2 cellular contexts compared by ENCODE assay signal in genomic region chr22:45516923-45517675, GRCh38.
TF ChIP-seq lines count a peak whose summit lies in the region.

No MANE protein-coding gene starts in this region.

TF ChIP-seq in A549, 52 proteins besides CTCF, POLR2A, EP300 and RAD21 (continued from another document):
- no peak for TF ChIP-seq HMGXB4 (CRISPR knock-in tag; IDR thresholded peaks at IDR 0.05; ENCODE audit: borderline replicate concordance)

TF ChIP-seq in Ishikawa, 13 proteins besides CTCF, POLR2A, EP300 and RAD21 (continued from another document):
- TF ChIP-seq, protein P1, sequence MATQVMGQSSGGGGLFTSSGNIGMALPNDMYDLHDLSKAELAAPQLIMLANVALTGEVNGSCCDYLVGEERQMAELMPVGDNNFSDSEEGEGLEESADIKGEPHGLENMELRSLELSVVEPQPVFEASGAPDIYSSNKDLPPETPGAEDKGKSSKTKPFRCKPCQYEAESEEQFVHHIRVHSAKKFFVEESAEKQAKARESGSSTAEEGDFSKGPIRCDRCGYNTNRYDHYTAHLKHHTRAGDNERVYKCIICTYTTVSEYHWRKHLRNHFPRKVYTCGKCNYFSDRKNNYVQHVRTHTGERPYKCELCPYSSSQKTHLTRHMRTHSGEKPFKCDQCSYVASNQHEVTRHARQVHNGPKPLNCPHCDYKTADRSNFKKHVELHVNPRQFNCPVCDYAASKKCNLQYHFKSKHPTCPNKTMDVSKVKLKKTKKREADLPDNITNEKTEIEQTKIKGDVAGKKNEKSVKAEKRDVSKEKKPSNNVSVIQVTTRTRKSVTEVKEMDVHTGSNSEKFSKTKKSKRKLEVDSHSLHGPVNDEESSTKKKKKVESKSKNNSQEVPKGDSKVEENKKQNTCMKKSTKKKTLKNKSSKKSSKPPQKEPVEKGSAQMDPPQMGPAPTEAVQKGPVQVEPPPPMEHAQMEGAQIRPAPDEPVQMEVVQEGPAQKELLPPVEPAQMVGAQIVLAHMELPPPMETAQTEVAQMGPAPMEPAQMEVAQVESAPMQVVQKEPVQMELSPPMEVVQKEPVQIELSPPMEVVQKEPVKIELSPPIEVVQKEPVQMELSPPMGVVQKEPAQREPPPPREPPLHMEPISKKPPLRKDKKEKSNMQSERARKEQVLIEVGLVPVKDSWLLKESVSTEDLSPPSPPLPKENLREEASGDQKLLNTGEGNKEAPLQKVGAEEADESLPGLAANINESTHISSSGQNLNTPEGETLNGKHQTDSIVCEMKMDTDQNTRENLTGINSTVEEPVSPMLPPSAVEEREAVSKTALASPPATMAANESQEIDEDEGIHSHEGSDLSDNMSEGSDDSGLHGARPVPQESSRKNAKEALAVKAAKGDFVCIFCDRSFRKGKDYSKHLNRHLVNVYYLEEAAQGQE (IDR thresholded peaks at IDR 0.05; ENCODE audit: low read depth), result no peak
- no peak for TF ChIP-seq TAF1 (IDR thresholded peaks at IDR 0.05; ENCODE audit: low read depth)
TF ChIP-seq in Ishikawa: peak in this region for 4.
